In genomic region chr7:49023345-49024330, GRCh38 we compare ENCODE assay signal across 16 cellular contexts.
DNase-seq lines count a peak whose midpoint lies in the region; FAIRE-seq and TF ChIP-seq lines count a peak whose summit lies in the region.
"Had no signal": no experiment of that assay in that cellular context is flagged by ENCODE, and none has a peak within 500 bp of the region (broad histone marks: within the 10 kb centered on the region; RNA-seq: fewer than 3 reads in every experiment).

No MANE protein-coding gene starts in this region.

- H3K4me1 ChIP-seq in HUES6 (ENCODE audit: control insufficient read depth, insufficient read depth, low read length) (peaks cover 24% of the 10 kb centered on the region), ectodermal cell (ENCODE audit: control insufficient read depth, insufficient read depth, low read length) (no peaks in the 10 kb centered on the region), kidney (ENCODE audit: control insufficient read depth in 1 of 2, insufficient read depth in 1 of 2, low read depth in 1 of 2, low read length in 2 of 2) (no peaks in the 10 kb centered on the region)
- H3K4me1 ChIP-seq: BLaER1 treated with 17β-estradiol and CSF1 and Interleukin-3, amounts not matched to agents 10 nM and 100 nM had no signal

- H3K27ac ChIP-seq in HUES6 (ENCODE audit: low read depth, low read length) = peak overlapping the region; percentile 71
- peak overlapping the region; percentile 68 for H3K27ac ChIP-seq in ectodermal cell (ENCODE audit: insufficient read depth, low read depth, low read length, poor library complexity, severe bottlenecking)
- no peak overlapping the region for H3K27ac ChIP-seq in kidney (ENCODE audit: low read depth in 2 of 2, low read length in 2 of 2)
- H3K27ac ChIP-seq: BLaER1 treated with 17β-estradiol and CSF1 and Interleukin-3, amounts not matched to agents 10 nM and 100 nM had no signal

- H3K9me3 ChIP-seq in HUES6 (ENCODE audit: control insufficient read depth, insufficient read depth, low read depth, low read length) (no peaks in the 10 kb centered on the region), ectodermal cell (ENCODE audit: control insufficient read depth, low read length) (no peaks in the 10 kb centered on the region), kidney (ENCODE audit: control insufficient read depth in 1 of 2, low read length in 2 of 2) (no peaks in the 10 kb centered on the region)
- H3K9me3 ChIP-seq: BLaER1 treated with 17β-estradiol and CSF1 and Interleukin-3, amounts not matched to agents 10 nM and 100 nM had no signal

- H3K9ac ChIP-seq in HUES6 (ENCODE audit: low read length) (peak overlapping the region; percentile 11), kidney (ENCODE audit: low read length in 2 of 2) (no peak overlapping the region)
- H3K9ac ChIP-seq: BLaER1 treated with 17β-estradiol and CSF1 and Interleukin-3, amounts not matched to agents 10 nM and 100 nM had no signal

- H3K27me3 ChIP-seq in HUES6 (ENCODE audit: control insufficient read depth, insufficient read depth, low read length) (no peaks in the 10 kb centered on the region), ectodermal cell (ENCODE audit: control insufficient read depth, insufficient read depth, low read length, poor library complexity, severe bottlenecking) (no peaks in the 10 kb centered on the region)
- H3K27me3 ChIP-seq: BLaER1 treated with 17β-estradiol and CSF1 and Interleukin-3, amounts not matched to agents 10 nM and 100 nM had no signal

- WGBS in ectodermal cell, 2 experiments = 43% methylated on average over 9 of the region's 9 CpGs

- TF ChIP-seq CTCF in kidney (IDR thresholded peaks at IDR 0.05; ENCODE audit: borderline replicate concordance, extremely low read depth, insufficient read depth) = no peak

- DNase-seq in COLO668 (lab: John Stamatoyannopoulos, UW; ENCODE audit: unreplicated experiment) = peak; percentile 19
- DNase-seq in kidney = peak; percentile 23
- DNase-seq in RPMI8226 = no peak
- no peak for DNase-seq in HPDE6-E6E7 (ENCODE audit: extremely low spot score)
- DNase-seq in stimulated activated CD4-positive, alpha-beta T cell treated with anti-CD3 and anti-CD28 coated beads, Interleukin-1b, Interleukin-23, amount 100 ng/mL, for 48 hours = no peak
- DNase-seq in activated CD8-positive, alpha-beta memory T cell treated with anti-CD3 and anti-CD28 coated beads, Interleukin-2, amount 50 U/mL, for 48 hours = no peak
- DNase-seq: DMS153, EL, MM.1S, NCI-H1105 treated with DMSO at 0.1 percent for 48 hours, NCI-H2029, NCI-H526, PC-3 had no signal

- intact Hi-C loops in kidney (cut with DNase I) = no loop called here

- H3K36me3 ChIP-seq in HUES6 (ENCODE audit: control insufficient read depth, insufficient read depth, low read length) = no peaks in the 10 kb centered on the region
- H3K36me3 ChIP-seq in ectodermal cell (ENCODE audit: control insufficient read depth, insufficient read depth, low read length) = no peaks in the 10 kb centered on the region
- no peaks in the 10 kb centered on the region for H3K36me3 ChIP-seq in kidney (ENCODE audit: control insufficient read depth in 1 of 2, insufficient read depth in 2 of 2, low read length in 2 of 2)
- H3K36me3 ChIP-seq: BLaER1 treated with 17β-estradiol and CSF1 and Interleukin-3, amounts not matched to agents 10 nM and 100 nM had no signal

- no peak for FAIRE-seq in kidney (lab: Jason Lieb, UNC)

- no peak overlapping the region for H3K4me3 ChIP-seq in HUES6 (ENCODE audit: low read depth, low read length)
- no peak overlapping the region for H3K4me3 ChIP-seq in ectodermal cell (ENCODE audit: insufficient read depth, low read depth, low read length)
- no peak overlapping the region for H3K4me3 ChIP-seq in kidney (ENCODE audit: low read length in 2 of 2)
- H3K4me3 ChIP-seq: BLaER1 treated with 17β-estradiol and CSF1 and Interleukin-3, amounts not matched to agents 10 nM and 100 nM had no signal

Comparison
In these comparisons a context has a peak if more than half of its experiments do, and no peak if none do; other contexts are left out.
1. DNase-seq: peak in COLO668 (single experiment) and kidney (single experiment); none in RPMI8226 (single experiment), HPDE6-E6E7 (single experiment), stimulated activated CD4-positive, alpha-beta T cell treated with anti-CD3 and anti-CD28 coated beads, Interleukin-1b, Interleukin-23, amount 100 ng/mL, for 48 hours (single experiment) and activated CD8-positive, alpha-beta memory T cell treated with anti-CD3 and anti-CD28 coated beads, Interleukin-2, amount 50 U/mL, for 48 hours (single experiment).
2. H3K27ac ChIP-seq: peak in HUES6 (single experiment) and ectodermal cell (single experiment); none in kidney (0 of 2).